Comparison of ENCODE assay signal across 9 cellular contexts in the genomic region with DNA sequence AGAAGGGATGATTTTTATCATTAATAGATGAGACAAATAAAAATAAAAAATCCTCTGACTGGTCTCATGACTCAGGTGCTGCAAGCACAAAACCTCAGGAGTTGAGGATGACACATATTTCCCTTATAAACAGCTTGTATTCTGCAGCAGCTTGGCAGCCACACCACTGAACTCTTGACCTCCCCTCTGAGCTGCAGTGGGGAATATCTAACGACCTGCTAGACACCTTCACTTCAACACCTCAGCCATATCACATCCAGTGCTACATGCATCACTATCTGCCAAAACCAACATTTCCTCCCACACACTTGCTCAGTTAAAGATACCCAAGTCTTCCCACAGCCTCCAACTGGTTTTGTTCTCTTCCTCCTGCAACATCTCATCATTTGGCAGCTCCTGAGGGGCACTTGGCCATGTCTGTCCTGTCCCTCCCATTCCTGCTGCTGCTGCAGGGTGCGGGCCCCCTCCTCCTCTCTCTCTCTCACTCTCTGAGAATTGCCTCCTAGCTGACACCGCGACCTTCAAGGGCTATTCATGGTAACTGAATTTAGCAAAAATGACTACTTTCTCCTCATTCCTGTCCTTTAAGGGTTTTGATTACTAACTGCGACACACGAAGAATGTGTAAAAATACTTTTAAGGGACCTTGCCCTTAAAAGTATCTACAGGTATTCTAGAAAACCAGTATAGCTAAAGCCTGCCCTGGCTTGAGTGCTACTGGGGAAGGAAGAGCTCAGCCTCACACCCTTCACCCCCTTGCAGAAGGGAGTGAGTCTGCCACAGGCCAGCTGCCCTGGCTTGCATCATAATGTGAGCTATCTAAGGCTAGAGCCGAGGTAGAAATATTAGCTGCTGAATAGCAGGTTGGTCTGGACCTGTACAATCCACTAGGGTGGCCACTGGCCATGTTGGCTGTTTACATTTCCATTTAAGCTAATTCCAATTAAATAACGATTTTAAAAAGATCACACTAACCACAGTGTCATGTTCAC. TPM values are rescaled to one million over a fixed set of nuclear protein-coding genes. Genes with fewer than 3 reads are reported as not detected.
DNase-seq lines count a peak whose midpoint lies in the region; ATAC-seq and TF ChIP-seq lines count a peak whose summit lies in the region.
"Had no signal": no experiment of that assay in that cellular context is flagged by ENCODE, and none has a peak within 500 bp of the region (broad histone marks: within the 10 kb centered on the region; RNA-seq: fewer than 3 reads in every experiment).

No MANE protein-coding gene starts in this region.

- peak in 4 of 5 donors; percentile 31 to 84 (median 56) for DNase-seq in CD8-positive, alpha-beta memory T cell
- DNase-seq in KG1 (lab: John Stamatoyannopoulos, UW): peak; percentile 27
- peak; percentile 27 for DNase-seq in myocyte (ENCODE audit: low read depth)
- no peak for DNase-seq in endodermal cell
- no peak for DNase-seq in esophagus squamous epithelium (lab: John Stamatoyannopoulos, UW)
- DNase-seq in NCI-H187 (lab: John Stamatoyannopoulos, UW): no peak
- DNase-seq: NCI-H774 had no signal

- no peaks in the 10 kb centered on the region for H3K36me3 ChIP-seq in CD8-positive, alpha-beta memory T cell (ENCODE audit: insufficient read depth, low read length)
- no peaks in the 10 kb centered on the region for H3K36me3 ChIP-seq in endodermal cell (ENCODE audit: control insufficient read depth, insufficient read depth, low read length)
- H3K36me3 ChIP-seq in esophagus squamous epithelium: no peaks in the 10 kb centered on the region

- 85 to 86% methylated on average over 7 to 8 of the region's 8 CpGs for WGBS in endodermal cell (ENCODE audit: insufficient coverage in 1 of 2, insufficient read length in 1 of 2), 2 experiments
- 60 to 67% methylated on average over 7 to 8 of the region's 8 CpGs for WGBS in esophagus squamous epithelium, 2 donors

- POLR2A ChIA-PET in CD8-positive, alpha-beta memory T cell (lab: Charles Lee): interaction anchor here (0.5 to 1.2 kb wide), 10 partner anchors 8 to 41 kb away, joined by 3 to 10 read pairs (median 3); no protein-coding TSS in a partner anchor

- no peak overlapping the region for H3K4me3 ChIP-seq in CD8-positive, alpha-beta memory T cell (ENCODE audit: low read length)
- no peak overlapping the region for H3K4me3 ChIP-seq in endodermal cell (ENCODE audit: low read length)
- H3K4me3 ChIP-seq in esophagus squamous epithelium: no peak overlapping the region

- H3K4me1 ChIP-seq in CD8-positive, alpha-beta memory T cell (ENCODE audit: insufficient read depth, low read length): peaks cover 20% of the 10 kb centered on the region
- H3K4me1 ChIP-seq in endodermal cell (ENCODE audit: control insufficient read depth, insufficient read depth, low read length) (no peaks in the 10 kb centered on the region), esophagus squamous epithelium (peaks cover 0 to 7% (median 0%) of the 10 kb centered on the region in 3 donors)

- TF ChIP-seq POLR2A in esophagus squamous epithelium (IDR thresholded peaks at IDR 0.05): no peak

- H3K36me3 Mint-ChIP-seq in CD8-positive, alpha-beta memory T cell: no peaks in the 10 kb centered on the region
- H3K36me3 Mint-ChIP-seq in activated T-helper 17 cell treated with anti-CD3 and anti-CD28 coated beads, Interleukin-2, amount 50 U/mL, for 72 hours (ENCODE audit: low read depth): no peaks in the 10 kb centered on the region
- H3K36me3 Mint-ChIP-seq in endodermal cell (ENCODE audit: low read depth): no peaks in the 10 kb centered on the region

- TF ChIP-seq CTCF in endodermal cell (conservative IDR thresholded peaks at IDR 0.05) (no peak), esophagus squamous epithelium (IDR thresholded peaks at IDR 0.05) (no peak)

- H3K4me3 Mint-ChIP-seq in CD8-positive, alpha-beta memory T cell: peak overlapping the region in 6 of 7 donors; percentile 1 to 66 (median 59)
- H3K4me3 Mint-ChIP-seq in activated T-helper 17 cell treated with anti-CD3 and anti-CD28 coated beads, Interleukin-2, amount 50 U/mL, for 72 hours: no peak overlapping the region
- H3K4me3 Mint-ChIP-seq in endodermal cell: no peak overlapping the region

- peaks cover 10 to 13% of the 10 kb centered on the region in 2 donors for H3K27me3 Mint-ChIP-seq in CD8-positive, alpha-beta memory T cell
- H3K27me3 Mint-ChIP-seq in activated T-helper 17 cell treated with anti-CD3 and anti-CD28 coated beads, Interleukin-2, amount 50 U/mL, for 72 hours: peaks cover 13% of the 10 kb centered on the region
- peaks cover 28% of the 10 kb centered on the region for H3K27me3 Mint-ChIP-seq in endodermal cell (ENCODE audit: insufficient read depth)

- H3K9ac ChIP-seq in endodermal cell (ENCODE audit: extremely low read depth, low read length, poor library complexity, severe bottlenecking): no peak overlapping the region

- H3K27ac ChIP-seq in CD8-positive, alpha-beta memory T cell (ENCODE audit: low read depth, low read length): no peak overlapping the region
- H3K27ac ChIP-seq in endodermal cell (ENCODE audit: low read depth, low read length): no peak overlapping the region
- no peak overlapping the region for H3K27ac ChIP-seq in esophagus squamous epithelium

- peaks cover 22 to 75% (median 33%) of the 10 kb centered on the region in 3 donors for H3K4me1 Mint-ChIP-seq in CD8-positive, alpha-beta memory T cell
- H3K4me1 Mint-ChIP-seq in activated T-helper 17 cell treated with anti-CD3 and anti-CD28 coated beads, Interleukin-2, amount 50 U/mL, for 72 hours: peaks cover 21% of the 10 kb centered on the region
- H3K4me1 Mint-ChIP-seq in endodermal cell: no peaks in the 10 kb centered on the region

- CTCF ChIA-PET in CD8-positive, alpha-beta memory T cell (lab: Charles Lee): interaction anchor here (0.9 to 2.0 kb wide), 7 partner anchors 9 to 221 kb away, joined by 3 to 7 read pairs (median 3); no protein-coding TSS in a partner anchor

- no peaks in the 10 kb centered on the region for H3K9me3 Mint-ChIP-seq in CD8-positive, alpha-beta memory T cell
- no peaks in the 10 kb centered on the region for H3K9me3 Mint-ChIP-seq in activated T-helper 17 cell treated with anti-CD3 and anti-CD28 coated beads, Interleukin-2, amount 50 U/mL, for 72 hours
- H3K9me3 Mint-ChIP-seq in endodermal cell: no peaks in the 10 kb centered on the region

- intact Hi-C loops in esophagus squamous epithelium (cut with DNase I): no loop called here

- no peaks in the 10 kb centered on the region for H3K9me3 ChIP-seq in CD8-positive, alpha-beta memory T cell (ENCODE audit: low read length)
- H3K9me3 ChIP-seq in endodermal cell (ENCODE audit: control insufficient read depth, low read length) (no peaks in the 10 kb centered on the region), esophagus squamous epithelium (no peaks in the 10 kb centered on the region)

- H3K27me3 ChIP-seq in CD8-positive, alpha-beta memory T cell (ENCODE audit: insufficient read depth, low read length, poor library complexity, severe bottlenecking): peaks cover 7% of the 10 kb centered on the region
- peaks cover 49% of the 10 kb centered on the region for H3K27me3 ChIP-seq in endodermal cell (ENCODE audit: control insufficient read depth, insufficient read depth, low read length, poor library complexity, severe bottlenecking)
- peaks cover 0 to 6% (median 0%) of the 10 kb centered on the region in 4 donors for H3K27me3 ChIP-seq in esophagus squamous epithelium

- H3K27ac Mint-ChIP-seq in CD8-positive, alpha-beta memory T cell: peak overlapping the region in 7 of 8 donors; percentile 8 to 72 (median 41)
- no peak overlapping the region for H3K27ac Mint-ChIP-seq in activated T-helper 17 cell treated with anti-CD3 and anti-CD28 coated beads, Interleukin-2, amount 50 U/mL, for 72 hours
- H3K27ac Mint-ChIP-seq in endodermal cell: no peak overlapping the region

- ATAC-seq in activated T-helper 17 cell treated with anti-CD3 and anti-CD28 coated beads, Interleukin-2, amount 50 U/mL, for 72 hours (replicated peaks): peak; percentile 80
- ATAC-seq in HG03439 (IDR thresholded peaks at IDR 0.05; ENCODE audit: unreplicated experiment): no peak

RNA-seq across cellular contexts. Expression of gene CCR9, which starts 5.0 kb away (rescaled TPM):
- 1 to 10 TPM; 7.3 to 8.3 TPM for total RNA-seq in CD8-positive, alpha-beta memory T cell
- 1.4 TPM for polyA plus RNA-seq in CD8-positive, alpha-beta memory T cell
- under 1 TPM; 0.15 to 0.19 TPM for total RNA-seq in activated T-helper 17 cell treated with anti-CD3 and anti-CD28 coated beads, Interleukin-2, amount 50 U/mL, for 72 hours
- not detected in 2 replicates for total RNA-seq in myocyte
- polyA plus RNA-seq in myocyte (2012): not detected
- total RNA-seq in endodermal cell: not detected
- not detected for polyA plus RNA-seq in endodermal cell (2013, experiment 1 of 2)
- not detected for polyA plus RNA-seq in endodermal cell (2013, experiment 2 of 2)
- total RNA-seq in esophagus squamous epithelium: not detected

RNA-seq across cellular contexts. Expression of gene LZTFL1, which starts 39.4 kb away (rescaled TPM):
- 10 to 100 TPM in 1 of 2 experiments, 1 to 10 TPM in 1; 9.0 to 11.4 TPM for total RNA-seq in CD8-positive, alpha-beta memory T cell
- 8.9 TPM for polyA plus RNA-seq in CD8-positive, alpha-beta memory T cell
- total RNA-seq in activated T-helper 17 cell treated with anti-CD3 and anti-CD28 coated beads, Interleukin-2, amount 50 U/mL, for 72 hours: 1 to 10 TPM; 3.4 to 5.2 TPM
- total RNA-seq in myocyte: 13.6 and 15.8 TPM in 2 replicates
- polyA plus RNA-seq in myocyte (2012): 9.7 TPM
- 10 to 100 TPM; 12.1 to 19.8 TPM for total RNA-seq in endodermal cell
- polyA plus RNA-seq in endodermal cell (2013, experiment 1 of 2): 29.6 TPM
- polyA plus RNA-seq in endodermal cell (2013, experiment 2 of 2): 29.9 TPM
- total RNA-seq in esophagus squamous epithelium: 10 to 100 TPM in 2 of 4 donors, 1 to 10 TPM in 2; 6.4 to 14.3 (median 12.0) TPM

Comparison
In these comparisons a context has a peak if more than half of its experiments do, and no peak if none do; other contexts are left out.
1. DNase-seq: peak in CD8-positive, alpha-beta memory T cell (4 of 5), KG1 (single experiment) and myocyte (single experiment); none in endodermal cell (single experiment), esophagus squamous epithelium (single experiment) and NCI-H187 (0 of 2).
2. H3K27ac Mint-ChIP-seq: peak in CD8-positive, alpha-beta memory T cell (7 of 8); none in activated T-helper 17 cell treated with anti-CD3 and anti-CD28 coated beads, Interleukin-2, amount 50 U/mL, for 72 hours (single experiment) and endodermal cell (single experiment).
3. H3K4me3 Mint-ChIP-seq: peak in CD8-positive, alpha-beta memory T cell (6 of 7); none in activated T-helper 17 cell treated with anti-CD3 and anti-CD28 coated beads, Interleukin-2, amount 50 U/mL, for 72 hours (single experiment) and endodermal cell (single experiment).